ENCODE assay signal across 21 cellular contexts in the genomic region with DNA sequence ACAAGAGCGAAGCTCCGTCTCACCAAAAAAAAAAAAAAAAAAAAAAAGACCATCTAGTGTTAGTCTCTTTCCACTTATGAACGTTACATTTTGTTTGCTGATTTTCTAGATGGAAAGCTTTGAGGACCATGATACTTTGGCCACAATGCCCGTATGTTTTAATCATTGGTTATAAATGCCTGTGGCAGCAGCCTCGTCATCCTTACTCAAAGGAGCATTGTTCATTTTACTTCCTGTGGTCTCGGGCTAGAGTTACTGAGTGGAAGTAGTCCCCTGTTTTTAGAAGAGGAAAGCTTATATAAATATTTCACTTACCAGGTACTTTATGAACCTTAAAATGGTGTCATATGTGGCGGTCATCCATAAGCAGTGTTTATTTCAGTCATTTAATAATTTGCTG.
A peak's percentile ranks its signal among the peaks of the same experiment; 100 is the strongest.
DNase-seq lines count a peak whose midpoint lies in the region; ATAC-seq and TF ChIP-seq lines count a peak whose summit lies in the region.
"Had no signal": no experiment of that assay in that cellular context is flagged by ENCODE, and none has a peak within 500 bp of the region (broad histone marks: within the 10 kb centered on the region; RNA-seq: fewer than 3 reads in every experiment).

No MANE protein-coding gene starts in this region.

- no peaks in the 10 kb centered on the region for H3K27me3 ChIP-seq in kidney epithelial cell (ENCODE audit: control insufficient read depth, insufficient read depth, low read length)
- H3K27me3 ChIP-seq: BLaER1, heart right ventricle, SJSA1, suprapubic skin had no signal

- H3K27ac Mint-ChIP-seq in activated naive CD8-positive, alpha-beta T cell treated with anti-CD3 and anti-CD28 coated beads, Interleukin-2, amount 50 U/mL, for 24 hours: peak overlapping the region; percentile 92
- H3K27ac Mint-ChIP-seq: endodermal cell had no signal

- ATAC-seq in activated naive CD8-positive, alpha-beta T cell treated with anti-CD3 and anti-CD28 coated beads, Interleukin-2, amount 50 U/mL, for 24 hours: no peak
- ATAC-seq in GM18907 (IDR thresholded peaks at IDR 0.05; ENCODE audit: unreplicated experiment): no peak
- ATAC-seq: lower lobe of right lung had no signal

- peaks cover 1% of the 10 kb centered on the region for H3K27me3 Mint-ChIP-seq in activated naive CD8-positive, alpha-beta T cell treated with anti-CD3 and anti-CD28 coated beads, Interleukin-2, amount 50 U/mL, for 24 hours

- TF ChIP-seq CTCF in kidney epithelial cell (IDR thresholded peaks at IDR 0.05; ENCODE audit: insufficient read depth, low read length, poor library complexity, severe bottlenecking): no peak

- H3K4me1 Mint-ChIP-seq in activated naive CD8-positive, alpha-beta T cell treated with anti-CD3 and anti-CD28 coated beads, Interleukin-2, amount 50 U/mL, for 24 hours: peaks cover 48% of the 10 kb centered on the region
- H3K4me1 Mint-ChIP-seq: endodermal cell had no signal

- no peaks in the 10 kb centered on the region for H3K36me3 Mint-ChIP-seq in activated naive CD8-positive, alpha-beta T cell treated with anti-CD3 and anti-CD28 coated beads, Interleukin-2, amount 50 U/mL, for 24 hours (ENCODE audit: low read depth)

- H3K4me3 Mint-ChIP-seq in activated naive CD8-positive, alpha-beta T cell treated with anti-CD3 and anti-CD28 coated beads, Interleukin-2, amount 50 U/mL, for 24 hours: no peak overlapping the region
- H3K4me3 Mint-ChIP-seq: endodermal cell had no signal

- peak; percentile 63 for DNase-seq in A172 (ENCODE audit: low spot score)
- DNase-seq in HT1080 (ENCODE audit: low read depth): peak; percentile 86
- DNase-seq in activated naive CD8-positive, alpha-beta T cell treated with anti-CD3 and anti-CD28 coated beads, Interleukin-2, amount 50 U/mL, for 24 hours: no peak
- DNase-seq in kidney epithelial cell (ENCODE audit: low read depth): peak; percentile 29
- no peak for DNase-seq in posterior vena cava (ENCODE audit: low spot score)
- no peak for DNase-seq in GDM1 (lab: John Stamatoyannopoulos, UW)
- no peak for DNase-seq in central memory CD4-positive, alpha-beta T cell
- DNase-seq: activated CD4-positive, alpha-beta T cell treated with anti-CD3 and anti-CD28 coated beads, Interleukin-2, amount 50 U/mL, for 1 hour; amygdala; endodermal cell; heart right ventricle; KBM-7; lower lobe of right lung; NCI-H187; NCI-H226; T-helper 2 cell; WERI-Rb-1 had no signal

- no peak overlapping the region for H3K4me3 ChIP-seq in kidney epithelial cell (ENCODE audit: low read depth, low read length)
- H3K4me3 ChIP-seq: BLaER1, heart right ventricle, lower lobe of right lung, SJSA1, suprapubic skin had no signal

- intact Hi-C loops in posterior vena cava (cut with DNase I): no loop called here

- H3K9me3 Mint-ChIP-seq in activated naive CD8-positive, alpha-beta T cell treated with anti-CD3 and anti-CD28 coated beads, Interleukin-2, amount 50 U/mL, for 24 hours: peaks cover 7% of the 10 kb centered on the region

- H3K36me3 ChIP-seq in kidney epithelial cell (ENCODE audit: control insufficient read depth, insufficient read depth, low read length): no peaks in the 10 kb centered on the region
- H3K36me3 ChIP-seq: BLaER1, heart right ventricle, lower lobe of right lung, SJSA1, suprapubic skin, WERI-Rb-1 had no signal

Comparison
In these comparisons a context has a peak if more than half of its experiments do, and no peak if none do; other contexts are left out.
1. DNase-seq: peak in A172 (single experiment), HT1080 (single experiment) and kidney epithelial cell (single experiment); none in activated naive CD8-positive, alpha-beta T cell treated with anti-CD3 and anti-CD28 coated beads, Interleukin-2, amount 50 U/mL, for 24 hours (single experiment), posterior vena cava (single experiment), GDM1 (single experiment) and central memory CD4-positive, alpha-beta T cell (single experiment).